In genomic region chr6:8102122-8102958, GRCh38 we compare ENCODE assay signal across 1 cellular context.
TF ChIP-seq lines count a peak whose summit lies in the region.

EEF1E1 (minus strand) TSS chr6:8102548; CDS start chr6:8102521, 27 bp downstream.

TF ChIP-seq in HepG2, 621 proteins besides CTCF, POLR2A, EP300 and RAD21 (continued from another document and continues in another):
- TF ChIP-seq, protein P1, sequence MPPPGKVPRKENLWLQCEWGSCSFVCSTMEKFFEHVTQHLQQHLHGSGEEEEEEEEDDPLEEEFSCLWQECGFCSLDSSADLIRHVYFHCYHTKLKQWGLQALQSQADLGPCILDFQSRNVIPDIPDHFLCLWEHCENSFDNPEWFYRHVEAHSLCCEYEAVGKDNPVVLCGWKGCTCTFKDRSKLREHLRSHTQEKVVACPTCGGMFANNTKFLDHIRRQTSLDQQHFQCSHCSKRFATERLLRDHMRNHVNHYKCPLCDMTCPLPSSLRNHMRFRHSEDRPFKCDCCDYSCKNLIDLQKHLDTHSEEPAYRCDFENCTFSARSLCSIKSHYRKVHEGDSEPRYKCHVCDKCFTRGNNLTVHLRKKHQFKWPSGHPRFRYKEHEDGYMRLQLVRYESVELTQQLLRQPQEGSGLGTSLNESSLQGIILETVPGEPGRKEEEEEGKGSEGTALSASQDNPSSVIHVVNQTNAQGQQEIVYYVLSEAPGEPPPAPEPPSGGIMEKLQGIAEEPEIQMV (CRISPR knock-in tag; IDR thresholded peaks at IDR 0.05; ENCODE audit: low read depth) = 0 out of 2 replicates have a peak, but pooled peaks have one; percentile 60
- TF ChIP-seq ZNF530 (CRISPR knock-in tag; IDR thresholded peaks at IDR 0.05; ENCODE audit: low read depth) (no peak), ZSCAN31 (CRISPR knock-in tag; IDR thresholded peaks at IDR 0.05; ENCODE audit: low read depth) (peak; percentile 91), BHLHE40 (IDR thresholded peaks at IDR 0.05; ENCODE audit: low read length) (0 out of 2 replicates have a peak, but pooled peaks have one; percentile 25), ATF7 (IDR thresholded peaks at IDR 0.05) (no peak), ATF7 (CRISPR knock-in tag; IDR thresholded peaks at IDR 0.05) (no peak; the same call in 1 of the 2 replicates), RBM39 (IDR thresholded peaks at IDR 0.05; ENCODE audit: low read depth, low read length, poor library complexity, severe bottlenecking) (peak; percentile 82), ZNF737 (CRISPR knock-in tag; IDR thresholded peaks at IDR 0.05; ENCODE audit: borderline replicate concordance) (peak; percentile 48; the same call in 1 of the 2 replicates), ZNF281 (CRISPR knock-in tag; IDR thresholded peaks at IDR 0.05; ENCODE audit: borderline replicate concordance) (peak; percentile 35; the same call in 1 of the 2 replicates), DNMT3B (CRISPR knock-in tag; conservative IDR thresholded peaks at IDR 0.05) (no peak), ZNF687 (CRISPR knock-in tag; IDR thresholded peaks at IDR 0.05) (peak; percentile 95), ZNF124 (CRISPR knock-in tag; IDR thresholded peaks at IDR 0.05) (no peak), TBX3 (IDR thresholded peaks at IDR 0.05; ENCODE audit: borderline replicate concordance) (0 out of 2 replicates have a peak, but pooled peaks have one; percentile 29), CREM (IDR thresholded peaks at IDR 0.05) (peak; percentile 76), CREM (CRISPR knock-in tag; IDR thresholded peaks at IDR 0.05) (no peak), ZNF577 (CRISPR knock-in tag; IDR thresholded peaks at IDR 0.05; ENCODE audit: borderline replicate concordance, low read depth) (0 out of 2 replicates have a peak, but pooled peaks have one; percentile 80), ELF3 (CRISPR knock-in tag; IDR thresholded peaks at IDR 0.05) (peak; percentile 19), MED13 (CRISPR knock-in tag; IDR thresholded peaks at IDR 0.05) (no peak), RORA (CRISPR knock-in tag; IDR thresholded peaks at IDR 0.05) (no peak), ATF7-NPFF (CRISPR knock-in tag; IDR thresholded peaks at IDR 0.05; ENCODE audit: low read depth) (peak; percentile 77; the same call in 1 of the 2 replicates), ZNF891 (CRISPR knock-in tag; IDR thresholded peaks at IDR 0.05) (peak; percentile 75; the same call in 1 of the 2 replicates), PRDM15 (CRISPR knock-in tag; IDR thresholded peaks at IDR 0.05) (peak; percentile 83; the same call in 1 of the 2 replicates), ZNF614 (CRISPR knock-in tag; IDR thresholded peaks at IDR 0.05; ENCODE audit: borderline replicate concordance) (peak; percentile 34; the same call in 1 of the 2 replicates), ZNF451 (CRISPR knock-in tag; IDR thresholded peaks at IDR 0.05) (0 out of 2 replicates have a peak, but pooled peaks have one; percentile 49), ETV6 (CRISPR knock-in tag; conservative IDR thresholded peaks at IDR 0.05) (0 out of 2 replicates have a peak, but pooled peaks have one; percentile 50), HES4 (CRISPR knock-in tag; IDR thresholded peaks at IDR 0.05; ENCODE audit: borderline replicate concordance) (peak; percentile 89; the same call in 1 of the 2 replicates), ZNF768 (CRISPR knock-in tag; IDR thresholded peaks at IDR 0.05) (peak; percentile 69), ZNF354B (CRISPR knock-in tag; IDR thresholded peaks at IDR 0.05) (no peak), SMAD1 (CRISPR knock-in tag; IDR thresholded peaks at IDR 0.05; ENCODE audit: borderline replicate concordance, low read depth) (0 out of 2 replicates have a peak, but pooled peaks have one; percentile 77), MXD4 (CRISPR knock-in tag; IDR thresholded peaks at IDR 0.05) (peak; percentile 99), ZNF18 (CRISPR knock-in tag; IDR thresholded peaks at IDR 0.05; ENCODE audit: insufficient replicate concordance) (no peak), KMT2A (CRISPR knock-in tag; IDR thresholded peaks at IDR 0.05) (peak; percentile 78), TAF1 (CRISPR knock-in tag; IDR thresholded peaks at IDR 0.05) (peak; percentile 96), BORCS8-MEF2B (CRISPR knock-in tag; IDR thresholded peaks at IDR 0.05) (peak; percentile 60; the same call in 1 of the 2 replicates), GATAD1 (CRISPR knock-in tag; IDR thresholded peaks at IDR 0.05) (peak; percentile 97), ONECUT2 (CRISPR knock-in tag; IDR thresholded peaks at IDR 0.05) (0 out of 2 replicates have a peak, but pooled peaks have one; percentile 46), PCBP1 (IDR thresholded peaks at IDR 0.05; ENCODE audit: borderline replicate concordance, low read depth, low read length) (0 out of 2 replicates have a peak, but pooled peaks have one; percentile 74), SP1 (IDR thresholded peaks at IDR 0.05) (no peak), SP1 (CRISPR knock-in tag; IDR thresholded peaks at IDR 0.05) (peak; percentile 88), ELF4 (CRISPR knock-in tag; IDR thresholded peaks at IDR 0.05; ENCODE audit: borderline replicate concordance) (peak; percentile 80; the same call in 1 of the 2 replicates)
- TF ChIP-seq, protein P2, sequence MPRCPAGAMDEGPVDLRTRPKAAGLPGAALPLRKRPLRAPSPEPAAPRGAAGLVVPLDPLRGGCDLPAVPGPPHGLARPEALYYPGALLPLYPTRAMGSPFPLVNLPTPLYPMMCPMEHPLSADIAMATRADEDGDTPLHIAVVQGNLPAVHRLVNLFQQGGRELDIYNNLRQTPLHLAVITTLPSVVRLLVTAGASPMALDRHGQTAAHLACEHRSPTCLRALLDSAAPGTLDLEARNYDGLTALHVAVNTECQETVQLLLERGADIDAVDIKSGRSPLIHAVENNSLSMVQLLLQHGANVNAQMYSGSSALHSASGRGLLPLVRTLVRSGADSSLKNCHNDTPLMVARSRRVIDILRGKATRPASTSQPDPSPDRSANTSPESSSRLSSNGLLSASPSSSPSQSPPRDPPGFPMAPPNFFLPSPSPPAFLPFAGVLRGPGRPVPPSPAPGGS (CRISPR knock-in tag; IDR thresholded peaks at IDR 0.05) = peak; percentile 88; the same call in 1 of the 2 replicates
- TF ChIP-seq, protein P3, sequence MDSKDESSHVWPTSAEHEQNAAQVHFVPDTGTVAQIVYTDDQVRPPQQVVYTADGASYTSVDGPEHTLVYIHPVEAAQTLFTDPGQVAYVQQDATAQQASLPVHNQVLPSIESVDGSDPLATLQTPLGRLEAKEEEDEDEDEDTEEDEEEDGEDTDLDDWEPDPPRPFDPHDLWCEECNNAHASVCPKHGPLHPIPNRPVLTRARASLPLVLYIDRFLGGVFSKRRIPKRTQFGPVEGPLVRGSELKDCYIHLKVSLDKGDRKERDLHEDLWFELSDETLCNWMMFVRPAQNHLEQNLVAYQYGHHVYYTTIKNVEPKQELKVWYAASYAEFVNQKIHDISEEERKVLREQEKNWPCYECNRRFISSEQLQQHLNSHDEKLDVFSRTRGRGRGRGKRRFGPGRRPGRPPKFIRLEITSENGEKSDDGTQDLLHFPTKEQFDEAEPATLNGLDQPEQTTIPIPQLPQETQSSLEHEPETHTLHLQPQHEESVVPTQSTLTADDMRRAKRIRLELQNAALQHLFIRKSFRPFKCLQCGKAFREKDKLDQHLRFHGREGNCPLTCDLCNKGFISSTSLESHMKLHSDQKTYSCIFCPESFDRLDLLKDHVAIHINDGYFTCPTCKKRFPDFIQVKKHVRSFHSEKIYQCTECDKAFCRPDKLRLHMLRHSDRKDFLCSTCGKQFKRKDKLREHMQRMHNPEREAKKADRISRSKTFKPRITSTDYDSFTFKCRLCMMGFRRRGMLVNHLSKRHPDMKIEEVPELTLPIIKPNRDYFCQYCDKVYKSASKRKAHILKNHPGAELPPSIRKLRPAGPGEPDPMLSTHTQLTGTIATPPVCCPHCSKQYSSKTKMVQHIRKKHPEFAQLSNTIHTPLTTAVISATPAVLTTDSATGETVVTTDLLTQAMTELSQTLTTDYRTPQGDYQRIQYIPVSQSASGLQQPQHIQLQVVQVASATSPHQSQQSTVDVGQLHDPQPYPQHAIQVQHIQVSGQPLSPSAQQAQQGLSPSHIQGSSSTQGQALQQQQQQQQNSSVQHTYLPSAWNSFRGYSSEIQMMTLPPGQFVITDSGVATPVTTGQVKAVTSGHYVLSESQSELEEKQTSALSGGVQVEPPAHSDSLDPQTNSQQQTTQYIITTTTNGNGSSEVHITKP (CRISPR knock-in tag; IDR thresholded peaks at IDR 0.05; ENCODE audit: low read depth) = peak; percentile 38; the same call in 1 of the 2 replicates
- TF ChIP-seq, protein P4, sequence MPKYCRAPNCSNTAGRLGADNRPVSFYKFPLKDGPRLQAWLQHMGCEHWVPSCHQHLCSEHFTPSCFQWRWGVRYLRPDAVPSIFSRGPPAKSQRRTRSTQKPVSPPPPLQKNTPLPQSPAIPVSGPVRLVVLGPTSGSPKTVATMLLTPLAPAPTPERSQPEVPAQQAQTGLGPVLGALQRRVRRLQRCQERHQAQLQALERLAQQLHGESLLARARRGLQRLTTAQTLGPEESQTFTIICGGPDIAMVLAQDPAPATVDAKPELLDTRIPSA (CRISPR knock-in tag; IDR thresholded peaks at IDR 0.05; ENCODE audit: borderline replicate concordance) = 0 out of 2 replicates have a peak, but pooled peaks have one; percentile 31
